Comparison of ENCODE assay signal across 20 cellular contexts in genomic region chr21:45763506-45763905, GRCh38.
DNase-seq lines count a peak whose midpoint lies in the region; ATAC-seq and TF ChIP-seq lines count a peak whose summit lies in the region.
"Had no signal": no experiment of that assay in that cellular context is flagged by ENCODE, and none has a peak within 500 bp of the region (broad histone marks: within the 10 kb centered on the region; RNA-seq: fewer than 3 reads in every experiment).

No MANE protein-coding gene starts in this region.

- H3K4me1 ChIP-seq in osteoblast (ENCODE audit: insufficient read depth, low read length) = peaks cover 9% of the 10 kb centered on the region
- H3K4me1 ChIP-seq in Karpas-422 (ENCODE audit: low read length) = no peaks in the 10 kb centered on the region
- H3K4me1 ChIP-seq: Caco-2 had no signal

- H3K36me3 Mint-ChIP-seq in nephron (ENCODE audit: low read depth) = no peaks in the 10 kb centered on the region
- no peaks in the 10 kb centered on the region for H3K36me3 Mint-ChIP-seq in activated T-helper 1 cell treated with anti-CD3 and anti-CD28 coated beads, Interleukin-12 subunit alpha, Interleukin-12 subunit beta, Interleukin-2, Interleukin-4 antibody, amounts not matched to agents 30 ng/mL and 10 ng/mL and 1 ng/mL, durations not matched to agents 14 hours and 24 hours and 36 hours (ENCODE audit: low read depth)

- in situ Hi-C loops in GM13976 (cut with MboI; ENCODE audit: low sequenced_read_pairs, unreplicated experiment) = no loop called here
- in situ Hi-C loops in brain microvascular endothelial cell (cut with HindIII; ENCODE audit: low pct_ligation_motif_present, low sequenced_read_pairs) = no loop called here

- ATAC-seq in HG03135 (IDR thresholded peaks at IDR 0.05; ENCODE audit: unreplicated experiment) (no peak), left lobe of liver (no peak)
- ATAC-seq: HCT116, HepG2 had no signal

- H3K27ac ChIP-seq in brain microvascular endothelial cell (no peak overlapping the region), osteoblast (ENCODE audit: low read depth, low read length) (no peak overlapping the region), Karpas-422 (ENCODE audit: low read length) (no peak overlapping the region)

- peak overlapping the region in 1 of 3 experiments; percentile 43 for H3K4me3 Mint-ChIP-seq in nephron
- H3K4me3 Mint-ChIP-seq in activated T-helper 1 cell treated with anti-CD3 and anti-CD28 coated beads, Interleukin-12 subunit alpha, Interleukin-12 subunit beta, Interleukin-2, Interleukin-4 antibody, amounts not matched to agents 30 ng/mL and 10 ng/mL and 1 ng/mL, durations not matched to agents 14 hours and 24 hours and 36 hours = no peak overlapping the region
- H3K4me3 Mint-ChIP-seq: CD4-positive, CD25-positive, alpha-beta regulatory T cell; CD8-positive, alpha-beta memory T cell; HFFc6; IgD-negative memory B cell had no signal

- peak overlapping the region in 2 of 3 experiments; percentile 86 to 93 for H3K27ac Mint-ChIP-seq in nephron
- no peak overlapping the region for H3K27ac Mint-ChIP-seq in activated T-helper 1 cell treated with anti-CD3 and anti-CD28 coated beads, Interleukin-12 subunit alpha, Interleukin-12 subunit beta, Interleukin-2, Interleukin-4 antibody, amounts not matched to agents 30 ng/mL and 10 ng/mL and 1 ng/mL, durations not matched to agents 14 hours and 24 hours and 36 hours
- H3K27ac Mint-ChIP-seq: HFFc6, IgD-negative memory B cell had no signal

- H3K4me2 ChIP-seq in osteoblast (ENCODE audit: insufficient read depth, low read length) (no peak overlapping the region), Karpas-422 (ENCODE audit: low read depth, low read length, poor library complexity, severe bottlenecking) (no peak overlapping the region)

- H3K4me3 ChIP-seq in brain microvascular endothelial cell (ENCODE audit: low read depth, low read length) (peak overlapping the region; percentile 37), osteoblast (ENCODE audit: insufficient read depth, low read length) (no peak overlapping the region), Karpas-422 (ENCODE audit: low read length) (no peak overlapping the region)

- peak; percentile 19 for DNase-seq in GM13976 (ENCODE audit: low spot score)
- no peak for DNase-seq in brain microvascular endothelial cell
- peak; percentile 47 for DNase-seq in osteoblast (ENCODE audit: insufficient read length, low spot score, missing footprints)
- no peak for DNase-seq in Karpas-422
- DNase-seq in left lobe of liver (ENCODE audit: low spot score) = no peak
- no peak for DNase-seq in activated T-helper 1 cell treated with anti-CD3 and anti-CD28 coated beads, Interleukin-12 subunit alpha, Interleukin-12 subunit beta, Interleukin-2, Interleukin-4 antibody, amounts not matched to agents 30 ng/mL and 10 ng/mL and 1 ng/mL, durations not matched to agents 14 hours and 24 hours and 36 hours (ENCODE audit: low spot score)
- DNase-seq: ACHN; BE2C; C1 segment of cervical spinal cord; Caco-2; CD4-positive, CD25-positive, alpha-beta regulatory T cell; CD8-positive, alpha-beta memory T cell; GOT3; H7; HFFc6 had no signal

- H4K20me1 ChIP-seq in osteoblast (ENCODE audit: insufficient read depth, low read length) (no peaks in the 10 kb centered on the region), Karpas-422 (ENCODE audit: insufficient read depth, low read depth, low read length) (no peaks in the 10 kb centered on the region)

- H3K36me3 ChIP-seq in brain microvascular endothelial cell (replicated peaks) (no peaks in the 10 kb centered on the region), osteoblast (ENCODE audit: insufficient read depth, low read length) (no peaks in the 10 kb centered on the region), Karpas-422 (ENCODE audit: insufficient read depth, low read length) (no peaks in the 10 kb centered on the region)

- TF ChIP-seq CTCF in GM13976 (IDR thresholded peaks at IDR 0.05; ENCODE audit: borderline replicate concordance, control extremely low read depth, extremely low read depth, insufficient read depth, missing control alignments) (no peak), brain microvascular endothelial cell (IDR thresholded peaks at IDR 0.05; ENCODE audit: low read depth, low read length, missing control alignments) (no peak), nephron (IDR thresholded peaks at IDR 0.05; ENCODE audit: unreplicated experiment in 3 of 3) (no peak), osteoblast (IDR thresholded peaks at IDR 0.05; ENCODE audit: extremely low read depth, low read depth, low read length) (no peak)

- peaks cover 45% of the 10 kb centered on the region for H3K4me1 Mint-ChIP-seq in nephron
- peaks cover 23% of the 10 kb centered on the region for H3K4me1 Mint-ChIP-seq in activated T-helper 1 cell treated with anti-CD3 and anti-CD28 coated beads, Interleukin-12 subunit alpha, Interleukin-12 subunit beta, Interleukin-2, Interleukin-4 antibody, amounts not matched to agents 30 ng/mL and 10 ng/mL and 1 ng/mL, durations not matched to agents 14 hours and 24 hours and 36 hours (ENCODE audit: low read depth)

- no peak overlapping the region for H3K9ac ChIP-seq in Karpas-422 (ENCODE audit: low read length)

- no peaks in the 10 kb centered on the region for H3K27me3 ChIP-seq in brain microvascular endothelial cell (replicated peaks)
- no peaks in the 10 kb centered on the region for H3K27me3 ChIP-seq in osteoblast (ENCODE audit: insufficient read depth, low read length)
- no peaks in the 10 kb centered on the region for H3K27me3 ChIP-seq in Karpas-422 (ENCODE audit: low read length)
- H3K27me3 ChIP-seq: BE2C had no signal

- intact Hi-C loops in activated T-helper 1 cell treated with anti-CD3 and anti-CD28 coated beads, Interleukin-12 subunit alpha, Interleukin-12 subunit beta, Interleukin-2, Interleukin-4 antibody, amounts not matched to agents 30 ng/mL and 10 ng/mL and 1 ng/mL, durations not matched to agents 14 hours and 24 hours and 36 hours (cut with micrococcal nuclease) = no loop called here

- H3K9me3 ChIP-seq in osteoblast (ENCODE audit: low read depth, low read length) = no peaks in the 10 kb centered on the region
- H3K9me3 ChIP-seq in Karpas-422 (ENCODE audit: low read length) = no peaks in the 10 kb centered on the region
- H3K9me3 ChIP-seq: BE2C, Caco-2 had no signal

- no peaks in the 10 kb centered on the region for H3K79me2 ChIP-seq in osteoblast (ENCODE audit: insufficient read depth, low read length)
- no peaks in the 10 kb centered on the region for H3K79me2 ChIP-seq in Karpas-422 (ENCODE audit: low read length)

- H3K27me3 Mint-ChIP-seq in nephron (ENCODE audit: low read depth) = no peaks in the 10 kb centered on the region
- H3K27me3 Mint-ChIP-seq in activated T-helper 1 cell treated with anti-CD3 and anti-CD28 coated beads, Interleukin-12 subunit alpha, Interleukin-12 subunit beta, Interleukin-2, Interleukin-4 antibody, amounts not matched to agents 30 ng/mL and 10 ng/mL and 1 ng/mL, durations not matched to agents 14 hours and 24 hours and 36 hours (ENCODE audit: insufficient read depth) = no peaks in the 10 kb centered on the region
- H3K27me3 Mint-ChIP-seq: IgD-negative memory B cell had no signal

- no peaks in the 10 kb centered on the region for H3K9me2 ChIP-seq in Karpas-422 (replicated peaks; ENCODE audit: insufficient read depth, low read length)

- H3K9me3 Mint-ChIP-seq in nephron = peaks cover 6% of the 10 kb centered on the region
- H3K9me3 Mint-ChIP-seq in activated T-helper 1 cell treated with anti-CD3 and anti-CD28 coated beads, Interleukin-12 subunit alpha, Interleukin-12 subunit beta, Interleukin-2, Interleukin-4 antibody, amounts not matched to agents 30 ng/mL and 10 ng/mL and 1 ng/mL, durations not matched to agents 14 hours and 24 hours and 36 hours = no peaks in the 10 kb centered on the region
- H3K9me3 Mint-ChIP-seq: CD4-positive, CD25-positive, alpha-beta regulatory T cell; CD8-positive, alpha-beta memory T cell; HFFc6 had no signal

- no peak overlapping the region for H2AFZ ChIP-seq in osteoblast (ENCODE audit: low read length)
- no peak overlapping the region for H2AFZ ChIP-seq in Karpas-422 (ENCODE audit: low read length)

Comparison
In these comparisons a context has a peak if more than half of its experiments do, and no peak if none do; other contexts are left out.
1. DNase-seq: peak in GM13976 (single experiment) and osteoblast (single experiment); none in brain microvascular endothelial cell (single experiment), Karpas-422 (single experiment), left lobe of liver (single experiment) and activated T-helper 1 cell treated with anti-CD3 and anti-CD28 coated beads, Interleukin-12 subunit alpha, Interleukin-12 subunit beta, Interleukin-2, Interleukin-4 antibody, amounts not matched to agents 30 ng/mL and 10 ng/mL and 1 ng/mL, durations not matched to agents 14 hours and 24 hours and 36 hours (single experiment).